Comparison of ENCODE assay signal across 9 cellular contexts in genomic region chr17:48596000-48596734, GRCh38. TPM values are rescaled to one million over a fixed set of nuclear protein-coding genes. Genes with fewer than 3 reads are reported as not detected.
DNase-seq lines count a peak whose midpoint lies in the region; FAIRE-seq lines count a peak whose summit lies in the region.
"Had no signal": no experiment of that assay in that cellular context is flagged by ENCODE, and none has a peak within 500 bp of the region (broad histone marks: within the 10 kb centered on the region; RNA-seq: fewer than 3 reads in every experiment).

No MANE protein-coding gene starts in this region.

- H3K27ac ChIP-seq in SK-N-MC (peak overlapping the region; percentile 96; the same call in 1 of the 2 replicates), neuronal stem cell (replicated peaks; ENCODE audit: low read length) (no peak overlapping the region)

- H3K4me2 ChIP-seq in neuronal stem cell (ENCODE audit: insufficient read depth, low read length, poor library complexity, severe bottlenecking): no peak overlapping the region

- H3K9me3 Mint-ChIP-seq in dendritic cell treated with granulocyte-macrophage colony-stimulating factor and Interleukin-4, amounts not matched to agents 40 ng/mL and 50 ng/mL, for 4 days: no peaks in the 10 kb centered on the region

- WGBS in neuronal stem cell (ENCODE audit: extremely low coverage in 2 of 2, insufficient read length in 2 of 2, insufficient replicate concordance in 1 of 2), 2 donors: no CpG with 5 or more reads among the region's 54 CpGs

- no peak overlapping the region for H2BK12ac ChIP-seq in neuronal stem cell (ENCODE audit: low read length)

- H3K4me1 ChIP-seq in neuronal stem cell (ENCODE audit: control insufficient read depth in 2 of 2, insufficient read depth in 1 of 2, low read depth in 1 of 2, low read length in 2 of 2): no peaks in the 10 kb centered on the region

- H3K36me3 Mint-ChIP-seq in dendritic cell treated with granulocyte-macrophage colony-stimulating factor and Interleukin-4, amounts not matched to agents 40 ng/mL and 50 ng/mL, for 4 days (ENCODE audit: low read depth): no peaks in the 10 kb centered on the region

- H2BK15ac ChIP-seq in neuronal stem cell (ENCODE audit: low read length): no peak overlapping the region

- no peak overlapping the region for H2BK120ac ChIP-seq in neuronal stem cell (ENCODE audit: low read depth, low read length)

- no peak overlapping the region for H2AK5ac ChIP-seq in neuronal stem cell (ENCODE audit: low read depth, low read length)

- no peak for FAIRE-seq in urothelium cell line (lab: Jason Lieb, UNC)

- H2AFZ ChIP-seq in neuronal stem cell (ENCODE audit: low read length): peak overlapping the region; percentile 29

- no peak overlapping the region for H3K4ac ChIP-seq in neuronal stem cell (ENCODE audit: low read length)

- no peak overlapping the region for H3K18ac ChIP-seq in neuronal stem cell (ENCODE audit: low read length)

- no peak overlapping the region for H4K91ac ChIP-seq in neuronal stem cell (ENCODE audit: low read depth, low read length, poor library complexity)

- H2BK5ac ChIP-seq in neuronal stem cell (ENCODE audit: low read length): no peak overlapping the region

- no peak overlapping the region for H3K14ac ChIP-seq in neuronal stem cell (ENCODE audit: low read length)

- peaks cover 51% of the 10 kb centered on the region for H3K4me1 Mint-ChIP-seq in dendritic cell treated with granulocyte-macrophage colony-stimulating factor and Interleukin-4, amounts not matched to agents 40 ng/mL and 50 ng/mL, for 4 days (ENCODE audit: low read depth)

- intact Hi-C loops in dendritic cell treated with granulocyte-macrophage colony-stimulating factor and Interleukin-4, amounts not matched to agents 40 ng/mL and 50 ng/mL, for 4 days (cut with micrococcal nuclease): no loop called here

- H3K4me3 Mint-ChIP-seq in dendritic cell treated with granulocyte-macrophage colony-stimulating factor and Interleukin-4, amounts not matched to agents 40 ng/mL and 50 ng/mL, for 4 days: peak overlapping the region; percentile 15

- H3K4me3 ChIP-seq in SK-N-MC (no peak overlapping the region), neuronal stem cell (ENCODE audit: low read length in 2 of 2) (no peak overlapping the region)

- DNase-seq in ELF-1 (ENCODE audit: low read depth, low spot score): peak; percentile 64
- no peak for DNase-seq in SK-N-MC (ENCODE audit: low read depth, low spot score)
- no peak for DNase-seq in neuronal stem cell (ENCODE audit: low spot score)
- no peak for DNase-seq in NCI-H1048 (lab: John Stamatoyannopoulos, UW)
- DNase-seq in SIG-M5 (lab: John Stamatoyannopoulos, UW): no peak
- no peak for DNase-seq in urothelium cell line (ENCODE audit: low spot score)
- DNase-seq in NCI-H446 treated with DMSO at 0.1 percent for 48 hours (lab: John Stamatoyannopoulos, UW): no peak
- DNase-seq: T1000 had no signal

- peak overlapping the region; percentile 3 for H3K23ac ChIP-seq in neuronal stem cell (ENCODE audit: low read depth, low read length, poor library complexity)

- H3K9ac ChIP-seq in SK-N-MC (ENCODE audit: insufficient read length) (no peak overlapping the region), neuronal stem cell (ENCODE audit: low read depth, low read length, poor library complexity) (no peak overlapping the region)

- H4K8ac ChIP-seq in neuronal stem cell (ENCODE audit: low read depth, low read length): no peak overlapping the region

- H3K27me3 Mint-ChIP-seq in dendritic cell treated with granulocyte-macrophage colony-stimulating factor and Interleukin-4, amounts not matched to agents 40 ng/mL and 50 ng/mL, for 4 days: peaks cover 100% of the 10 kb centered on the region

- peaks cover 71 to 100% (median 100%) of the 10 kb centered on the region in 3 experiments for H3K27me3 ChIP-seq in neuronal stem cell (ENCODE audit: control insufficient read depth in 3 of 3, insufficient read depth in 3 of 3, low read depth in 1 of 3, low read length in 3 of 3)

- H3K79me1 ChIP-seq in neuronal stem cell (ENCODE audit: low read depth, low read length): no peaks in the 10 kb centered on the region

- H3K27ac Mint-ChIP-seq in dendritic cell treated with granulocyte-macrophage colony-stimulating factor and Interleukin-4, amounts not matched to agents 40 ng/mL and 50 ng/mL, for 4 days: no peak overlapping the region

- H3K36me3 ChIP-seq in SK-N-MC (ENCODE audit: insufficient read depth, low read length): peaks cover 25% of the 10 kb centered on the region
- H3K36me3 ChIP-seq in neuronal stem cell (replicated peaks in 1 of 2; ENCODE audit: control insufficient read depth in 2 of 2, insufficient read depth in 2 of 2, low read length in 2 of 2): no peaks in the 10 kb centered on the region

- H3K9me3 ChIP-seq in SK-N-MC (ENCODE audit: low read depth, low read length): no peaks in the 10 kb centered on the region
- H3K9me3 ChIP-seq in neuronal stem cell (replicated peaks in 1 of 2; ENCODE audit: control insufficient read depth in 2 of 2, insufficient read depth in 1 of 2, low read depth in 1 of 2, low read length in 2 of 2): peaks cover 0 to 4% of the 10 kb centered on the region in 2 donors

RNA-seq across cellular contexts. Expression of gene HOXB5, which starts 2.6 kb away (rescaled TPM):
- not detected for polyA plus RNA-seq in neuronal stem cell (2013, experiment 1 of 2)
- polyA plus RNA-seq in neuronal stem cell (2013, experiment 2 of 2): not detected

RNA-seq across cellular contexts. Expression of gene HOXB3, which starts 6.1 kb away (rescaled TPM):
- not detected for polyA plus RNA-seq in neuronal stem cell (2013, experiment 1 of 2)
- polyA plus RNA-seq in neuronal stem cell (2013, experiment 2 of 2): not detected

RNA-seq across cellular contexts. Expression of gene HOXB6, which starts 8.6 kb away (rescaled TPM):
- not detected for polyA plus RNA-seq in neuronal stem cell (2013, experiment 1 of 2)
- polyA plus RNA-seq in neuronal stem cell (2013, experiment 2 of 2): not detected

RNA-seq across cellular contexts. Expression of gene HOXB7, which starts 14.7 kb away (rescaled TPM):
- not detected for polyA plus RNA-seq in neuronal stem cell (2013, experiment 1 of 2)
- polyA plus RNA-seq in neuronal stem cell (2013, experiment 2 of 2): not detected

RNA-seq across cellular contexts. Expression of gene HOXB4, which starts 18.0 kb away (rescaled TPM):
- not detected for polyA plus RNA-seq in neuronal stem cell (2013, experiment 1 of 2)
- polyA plus RNA-seq in neuronal stem cell (2013, experiment 2 of 2): not detected
